ENCODE assay signal across 1 cellular context in genomic region chr10:88974012-88974411, GRCh38.
TF ChIP-seq lines count a peak whose summit lies in the region.

No MANE protein-coding gene starts in this region.

TF ChIP-seq in HepG2, 621 proteins besides CTCF, POLR2A, EP300 and RAD21:
- TF ChIP-seq, protein P1, sequence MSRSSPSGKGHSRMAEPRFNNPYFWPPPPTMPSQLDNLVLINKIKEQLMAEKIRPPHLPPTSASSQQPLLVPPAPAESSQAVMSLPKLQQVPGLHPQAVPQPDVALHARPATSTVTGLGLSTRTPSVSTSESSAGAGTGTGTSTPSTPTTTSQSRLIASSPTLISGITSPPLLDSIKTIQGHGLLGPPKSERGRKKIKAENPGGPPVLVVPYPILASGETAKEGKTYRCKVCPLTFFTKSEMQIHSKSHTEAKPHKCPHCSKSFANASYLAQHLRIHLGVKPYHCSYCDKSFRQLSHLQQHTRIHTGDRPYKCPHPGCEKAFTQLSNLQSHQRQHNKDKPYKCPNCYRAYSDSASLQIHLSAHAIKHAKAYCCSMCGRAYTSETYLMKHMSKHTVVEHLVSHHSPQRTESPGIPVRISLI (CRISPR knock-in tag; IDR thresholded peaks at IDR 0.05; ENCODE audit: borderline replicate concordance): no peak
- TF ChIP-seq ELF4 (CRISPR knock-in tag; IDR thresholded peaks at IDR 0.05; ENCODE audit: borderline replicate concordance): no peak
- no peak for TF ChIP-seq IKZF4 (CRISPR knock-in tag; IDR thresholded peaks at IDR 0.05; ENCODE audit: borderline replicate concordance, low read depth, not compliant biosample characterization)
- TF ChIP-seq ETV6 (CRISPR knock-in tag; conservative IDR thresholded peaks at IDR 0.05): no peak
- no peak for TF ChIP-seq SMARCE1 (IDR thresholded peaks at IDR 0.05; ENCODE audit: borderline replicate concordance)
- no peak for TF ChIP-seq ZBTB8A (CRISPR knock-in tag; IDR thresholded peaks at IDR 0.05; ENCODE audit: borderline replicate concordance, low read depth)
- no peak for TF ChIP-seq TEF (CRISPR knock-in tag; IDR thresholded peaks at IDR 0.05)
- no peak for TF ChIP-seq MAX (IDR thresholded peaks at IDR 0.05)
